Comparison of ENCODE assay signal across 14 cellular contexts in the genomic region with DNA sequence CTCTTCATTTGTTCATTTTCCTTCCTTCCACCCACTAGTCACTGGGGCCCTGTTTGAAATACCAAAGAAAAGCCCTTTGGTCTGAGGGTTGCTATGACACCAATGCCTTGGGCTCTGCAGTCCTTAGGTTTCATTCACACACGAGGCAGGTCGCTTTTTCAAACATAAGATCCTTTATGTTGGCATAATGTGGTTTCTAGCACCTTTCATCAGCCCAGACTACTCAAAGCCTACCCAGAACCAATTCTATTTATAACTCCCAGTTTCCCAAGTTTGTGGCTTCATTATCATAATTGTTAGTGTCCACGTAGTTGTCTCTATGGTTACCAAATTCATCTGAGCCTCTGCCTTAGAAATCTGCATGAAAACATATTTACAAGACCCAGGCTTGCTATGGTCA. TPM values are rescaled to one million over a fixed set of nuclear protein-coding genes. Genes with fewer than 3 reads are reported as not detected.
A peak's percentile ranks its signal among the peaks of the same experiment; 100 is the strongest.
DNase-seq lines count a peak whose midpoint lies in the region; ATAC-seq and TF ChIP-seq lines count a peak whose summit lies in the region.
"Had no signal": no experiment of that assay in that cellular context is flagged by ENCODE, and none has a peak within 500 bp of the region (broad histone marks: within the 10 kb centered on the region; RNA-seq: fewer than 3 reads in every experiment).

No MANE protein-coding gene starts in this region.

- CTCF ChIA-PET in CD8-positive, alpha-beta memory T cell (lab: Charles Lee) = no interaction called here

- peaks cover 0 to 5% (median 0%) of the 10 kb centered on the region in 3 donors for H3K36me3 Mint-ChIP-seq in CD8-positive, alpha-beta memory T cell

- no peak for TF ChIP-seq RAD21 in neural cell (conservative IDR thresholded peaks at IDR 0.05)

- no peak overlapping the region for H3K4me2 ChIP-seq in neural cell (ENCODE audit: low read length)

- TF ChIP-seq EP300 in neural cell (conservative IDR thresholded peaks at IDR 0.05; ENCODE audit: poor library complexity, severe bottlenecking) = no peak

- H3K4me1 ChIP-seq in CD8-positive, alpha-beta memory T cell (ENCODE audit: insufficient read depth, low read length) = no peaks in the 10 kb centered on the region
- H3K4me1 ChIP-seq: psoas muscle, SJSA1 had no signal

- no peak overlapping the region for H2AFZ ChIP-seq in neural cell (ENCODE audit: low read depth, low read length)

- no peaks in the 10 kb centered on the region for H3K9me2 ChIP-seq in neural cell (ENCODE audit: insufficient read depth, low read length)

- no peaks in the 10 kb centered on the region for H3K36me3 ChIP-seq in neural cell (ENCODE audit: insufficient read depth, low read length)
- no peaks in the 10 kb centered on the region for H3K36me3 ChIP-seq in CD8-positive, alpha-beta memory T cell (ENCODE audit: insufficient read depth, low read length)
- H3K36me3 ChIP-seq: SJSA1, upper lobe of left lung had no signal

- peaks cover 0 to 6% (median 5%) of the 10 kb centered on the region in 3 donors for H3K4me1 Mint-ChIP-seq in CD8-positive, alpha-beta memory T cell

- no peak overlapping the region for H3K9ac ChIP-seq in neural cell (ENCODE audit: low read length)

- DNase-seq in EH (ENCODE audit: low read depth) (peak; percentile 62), NCI-H146 (lab: John Stamatoyannopoulos, UW) (peak; percentile 73)
- DNase-seq in CD8-positive, alpha-beta memory T cell = no peak
- DNase-seq: activated CD4-positive, alpha-beta T cell treated with anti-CD3 and anti-CD28 coated beads, Interleukin-2, amount 50 U/mL, for 1 hour; psoas muscle; upper lobe of left lung had no signal

- peaks cover 0 to 4% (median 1%) of the 10 kb centered on the region in 5 donors for H3K9me3 Mint-ChIP-seq in CD8-positive, alpha-beta memory T cell

- no peak overlapping the region for H3K4me3 Mint-ChIP-seq in CD8-positive, alpha-beta memory T cell
- H3K4me3 Mint-ChIP-seq: activated naive CD8-positive, alpha-beta T cell had no signal

- no peak overlapping the region for H3K4me3 ChIP-seq in neural cell (ENCODE audit: low read length)
- H3K4me3 ChIP-seq in CD8-positive, alpha-beta memory T cell (ENCODE audit: low read length) = no peak overlapping the region
- H3K4me3 ChIP-seq: psoas muscle, SJSA1, upper lobe of left lung had no signal

- H3K79me2 ChIP-seq in neural cell (replicated peaks; ENCODE audit: insufficient read depth, low read length) = no peaks in the 10 kb centered on the region

- H3K9me3 ChIP-seq in neural cell (ENCODE audit: low read length) = no peaks in the 10 kb centered on the region
- no peaks in the 10 kb centered on the region for H3K9me3 ChIP-seq in CD8-positive, alpha-beta memory T cell (ENCODE audit: low read length)
- H3K9me3 ChIP-seq: SJSA1, upper lobe of left lung had no signal

- TF ChIP-seq CTCF in neural cell (IDR thresholded peaks at IDR 0.05; ENCODE audit: poor library complexity, severe bottlenecking) = no peak

- H4K20me1 ChIP-seq in neural cell (ENCODE audit: insufficient read depth) = no peaks in the 10 kb centered on the region

- H3K27ac Mint-ChIP-seq in CD8-positive, alpha-beta memory T cell = no peak overlapping the region
- H3K27ac Mint-ChIP-seq: activated naive CD8-positive, alpha-beta T cell had no signal

- no peaks in the 10 kb centered on the region for H3F3A ChIP-seq in neural cell (ENCODE audit: insufficient read depth, low read length, poor library complexity, severe bottlenecking)

- POLR2A ChIA-PET in CD8-positive, alpha-beta memory T cell (lab: Charles Lee) = no interaction called here

- ATAC-seq in SK-N-SH treated with all-trans-retinoic acid at 6 μM for 48 hours (no peak; the same call in 2 of the 3 replicates), GM18867 (IDR thresholded peaks at IDR 0.05; ENCODE audit: unreplicated experiment) (no peak)
- ATAC-seq: psoas muscle had no signal

- H3K27ac ChIP-seq in angular gyrus (ENCODE audit: low read depth, low read length) (peak overlapping the region; percentile 49), neural cell (ENCODE audit: low read length) (peak overlapping the region; percentile 25)
- H3K27ac ChIP-seq in CD8-positive, alpha-beta memory T cell (ENCODE audit: low read depth, low read length) = no peak overlapping the region
- H3K27ac ChIP-seq: epithelial cell of prostate, psoas muscle, SJSA1, upper lobe of left lung had no signal

- no peaks in the 10 kb centered on the region for H3K27me3 ChIP-seq in neural cell (ENCODE audit: insufficient read depth, low read depth, low read length)
- no peaks in the 10 kb centered on the region for H3K27me3 ChIP-seq in CD8-positive, alpha-beta memory T cell (ENCODE audit: insufficient read depth, low read length, poor library complexity, severe bottlenecking)
- H3K27me3 ChIP-seq: SJSA1, upper lobe of left lung had no signal

- peaks cover 15 to 35% of the 10 kb centered on the region in 2 donors for H3K27me3 Mint-ChIP-seq in CD8-positive, alpha-beta memory T cell

TF ChIP-seq in neural cell, 6 proteins besides CTCF, POLR2A, EP300 and RAD21 (continues in another document):
- TF ChIP-seq MXI1 (conservative IDR thresholded peaks at IDR 0.05; ENCODE audit: poor library complexity, severe bottlenecking) (no peak), SMC3 (conservative IDR thresholded peaks at IDR 0.05; ENCODE audit: poor library complexity) (no peak), POLR2AphosphoS5 (IDR thresholded peaks at IDR 0.05) (no peak), TAF1 (IDR thresholded peaks at IDR 0.05; ENCODE audit: low read depth) (no peak)
- TF ChIP-seq, protein P1, sequence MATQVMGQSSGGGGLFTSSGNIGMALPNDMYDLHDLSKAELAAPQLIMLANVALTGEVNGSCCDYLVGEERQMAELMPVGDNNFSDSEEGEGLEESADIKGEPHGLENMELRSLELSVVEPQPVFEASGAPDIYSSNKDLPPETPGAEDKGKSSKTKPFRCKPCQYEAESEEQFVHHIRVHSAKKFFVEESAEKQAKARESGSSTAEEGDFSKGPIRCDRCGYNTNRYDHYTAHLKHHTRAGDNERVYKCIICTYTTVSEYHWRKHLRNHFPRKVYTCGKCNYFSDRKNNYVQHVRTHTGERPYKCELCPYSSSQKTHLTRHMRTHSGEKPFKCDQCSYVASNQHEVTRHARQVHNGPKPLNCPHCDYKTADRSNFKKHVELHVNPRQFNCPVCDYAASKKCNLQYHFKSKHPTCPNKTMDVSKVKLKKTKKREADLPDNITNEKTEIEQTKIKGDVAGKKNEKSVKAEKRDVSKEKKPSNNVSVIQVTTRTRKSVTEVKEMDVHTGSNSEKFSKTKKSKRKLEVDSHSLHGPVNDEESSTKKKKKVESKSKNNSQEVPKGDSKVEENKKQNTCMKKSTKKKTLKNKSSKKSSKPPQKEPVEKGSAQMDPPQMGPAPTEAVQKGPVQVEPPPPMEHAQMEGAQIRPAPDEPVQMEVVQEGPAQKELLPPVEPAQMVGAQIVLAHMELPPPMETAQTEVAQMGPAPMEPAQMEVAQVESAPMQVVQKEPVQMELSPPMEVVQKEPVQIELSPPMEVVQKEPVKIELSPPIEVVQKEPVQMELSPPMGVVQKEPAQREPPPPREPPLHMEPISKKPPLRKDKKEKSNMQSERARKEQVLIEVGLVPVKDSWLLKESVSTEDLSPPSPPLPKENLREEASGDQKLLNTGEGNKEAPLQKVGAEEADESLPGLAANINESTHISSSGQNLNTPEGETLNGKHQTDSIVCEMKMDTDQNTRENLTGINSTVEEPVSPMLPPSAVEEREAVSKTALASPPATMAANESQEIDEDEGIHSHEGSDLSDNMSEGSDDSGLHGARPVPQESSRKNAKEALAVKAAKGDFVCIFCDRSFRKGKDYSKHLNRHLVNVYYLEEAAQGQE (IDR thresholded peaks at IDR 0.05; ENCODE audit: borderline replicate concordance) = no peak

TF ChIP-seq in SK-N-SH treated with all-trans-retinoic acid at 6 μM for 48 hours, 23 proteins besides CTCF, POLR2A, EP300 and RAD21:
- TF ChIP-seq ZC3H10 (CRISPR knock-in tag; IDR thresholded peaks at IDR 0.05) (no peak), ZNF8 (CRISPR knock-in tag; IDR thresholded peaks at IDR 0.05) (no peak), TOX (CRISPR knock-in tag; IDR thresholded peaks at IDR 0.05; ENCODE audit: borderline replicate concordance) (no peak), CSDC2 (CRISPR knock-in tag; IDR thresholded peaks at IDR 0.05) (no peak), SNAI2 (CRISPR knock-in tag; IDR thresholded peaks at IDR 0.05) (no peak), ZFP30 (CRISPR knock-in tag; IDR thresholded peaks at IDR 0.05) (no peak)

RNA-seq across cellular contexts. Expression of a gene that starts 6.6 kb away (rescaled TPM):
- polyA plus RNA-seq in neural cell = 22.7 and 25.7 TPM in 2 replicates
- 57.7 and 57.9 TPM in 2 replicates for polyA minus RNA-seq in neural cell
- 10 to 100 TPM; 16.6 to 17.4 TPM for total RNA-seq in CD8-positive, alpha-beta memory T cell
- 14.1 TPM for polyA plus RNA-seq in CD8-positive, alpha-beta memory T cell

RNA-seq across cellular contexts. Expression of a gene that starts 13.6 kb away (rescaled TPM):
- polyA plus RNA-seq in neural cell = 0.22 TPM in 1 of 2 replicates, not detected in the other
- polyA minus RNA-seq in neural cell = 0.12 TPM in 1 of 2 replicates, not detected in the other
- not detected for total RNA-seq in CD8-positive, alpha-beta memory T cell
- 0.05 TPM for polyA plus RNA-seq in CD8-positive, alpha-beta memory T cell

RNA-seq across cellular contexts. Expression of a gene that starts 44.6 kb away (rescaled TPM):
- 5.5 and 8.3 TPM in 2 replicates for polyA plus RNA-seq in neural cell
- 7.3 and 7.8 TPM in 2 replicates for polyA minus RNA-seq in neural cell
- under 1 TPM in 1 of 2 experiments, not detected in 1; 0.11 TPM for total RNA-seq in CD8-positive, alpha-beta memory T cell
- not detected for polyA plus RNA-seq in CD8-positive, alpha-beta memory T cell
- total RNA-seq: G401, SJSA1 had no signal

Comparison
In these comparisons a context has a peak if more than half of its experiments do, and no peak if none do; other contexts are left out.
1. DNase-seq: peak in EH (single experiment) and NCI-H146 (single experiment); none in CD8-positive, alpha-beta memory T cell (0 of 5).